23 cellular contexts compared by ENCODE assay signal in genomic region chr3:126891141-126891540, GRCh38.
DNase-seq lines count a peak whose midpoint lies in the region; ATAC-seq lines count a peak whose summit lies in the region.
"Had no signal": no experiment of that assay in that cellular context is flagged by ENCODE, and none has a peak within 500 bp of the region (broad histone marks: within the 10 kb centered on the region; RNA-seq: fewer than 3 reads in every experiment).

No MANE protein-coding gene starts in this region.

- H3K23ac ChIP-seq in neuronal stem cell (ENCODE audit: low read depth, low read length, poor library complexity), result no peak overlapping the region

- peak overlapping the region in 1 of 2 donors; percentile 10 for H3K4me3 ChIP-seq in neuronal stem cell (ENCODE audit: low read length in 2 of 2)
- no peak overlapping the region for H3K4me3 ChIP-seq in aorta (ENCODE audit: low read length in 2 of 2)
- no peak overlapping the region for H3K4me3 ChIP-seq in SJCRH30
- H3K4me3 ChIP-seq: GM12878, PC-9, SJSA1 had no signal

- no peak overlapping the region for H2BK12ac ChIP-seq in neuronal stem cell (ENCODE audit: low read length)

- H3K4ac ChIP-seq in neuronal stem cell (ENCODE audit: low read length), result no peak overlapping the region

- no peak overlapping the region for H2AFZ ChIP-seq in neuronal stem cell (ENCODE audit: low read length)
- H2AFZ ChIP-seq: PC-9 had no signal

- no peak overlapping the region for H2BK15ac ChIP-seq in neuronal stem cell (ENCODE audit: low read length)

- H3K9me3 Mint-ChIP-seq in activated naive CD4-positive, alpha-beta T cell treated with anti-CD3 and anti-CD28 coated beads, Interleukin-2, amount 10 ng/mL, durations not matched to agents 7 days and 5 days, result no peaks in the 10 kb centered on the region
- no peaks in the 10 kb centered on the region for H3K9me3 Mint-ChIP-seq in activated naive CD4-positive, alpha-beta T cell treated with anti-CD3 and anti-CD28 coated beads, Interleukin-2, amount 50 U/mL, for 72 hours
- no peaks in the 10 kb centered on the region for H3K9me3 Mint-ChIP-seq in central memory CD8-positive, alpha-beta T cell
- H3K9me3 Mint-ChIP-seq: CD8-positive, alpha-beta T cell had no signal

- intact Hi-C loops in aorta (cut with DNase I), result no loop called here

- CTCF ChIA-PET in activated naive CD4-positive, alpha-beta T cell treated with anti-CD3 and anti-CD28 coated beads, Interleukin-2, amount 10 ng/mL, durations not matched to agents 7 days and 5 days (lab: Charles Lee), result no interaction called here

- H3K9me3 ChIP-seq in neuronal stem cell (replicated peaks in 1 of 2; ENCODE audit: control insufficient read depth in 2 of 2, insufficient read depth in 1 of 2, low read depth in 1 of 2, low read length in 2 of 2), result no peaks in the 10 kb centered on the region
- H3K9me3 ChIP-seq in aorta (ENCODE audit: control insufficient read depth, low read length), result no peaks in the 10 kb centered on the region
- H3K9me3 ChIP-seq in SJCRH30 (replicated peaks), result no peaks in the 10 kb centered on the region
- H3K9me3 ChIP-seq: Caco-2, SJSA1 had no signal

- peak overlapping the region; percentile 11 for H3K27ac Mint-ChIP-seq in activated naive CD4-positive, alpha-beta T cell treated with anti-CD3 and anti-CD28 coated beads, Interleukin-2, amount 10 ng/mL, durations not matched to agents 7 days and 5 days
- H3K27ac Mint-ChIP-seq in activated naive CD4-positive, alpha-beta T cell treated with anti-CD3 and anti-CD28 coated beads, Interleukin-2, amount 50 U/mL, for 72 hours, result peak overlapping the region in 1 of 2 donors; percentile 45
- H3K27ac Mint-ChIP-seq in central memory CD8-positive, alpha-beta T cell (ENCODE audit: low read depth), result peak overlapping the region; percentile 10
- H3K27ac Mint-ChIP-seq: B cell; CD8-positive, alpha-beta T cell had no signal

- no peak overlapping the region for H3K18ac ChIP-seq in neuronal stem cell (ENCODE audit: low read length)

- no peak overlapping the region for H2BK120ac ChIP-seq in neuronal stem cell (ENCODE audit: low read depth, low read length)

- peaks cover 9% of the 10 kb centered on the region for H3K4me1 Mint-ChIP-seq in activated naive CD4-positive, alpha-beta T cell treated with anti-CD3 and anti-CD28 coated beads, Interleukin-2, amount 10 ng/mL, durations not matched to agents 7 days and 5 days
- H3K4me1 Mint-ChIP-seq in central memory CD8-positive, alpha-beta T cell, result peaks cover 6% of the 10 kb centered on the region
- H3K4me1 Mint-ChIP-seq: B cell had no signal

- H4K8ac ChIP-seq in neuronal stem cell (ENCODE audit: low read depth, low read length), result no peak overlapping the region

- H3K79me1 ChIP-seq in neuronal stem cell (ENCODE audit: low read depth, low read length), result no peaks in the 10 kb centered on the region

- H3K4me1 ChIP-seq in neuronal stem cell (ENCODE audit: control insufficient read depth in 2 of 2, insufficient read depth in 1 of 2, low read depth in 1 of 2, low read length in 2 of 2) (peaks cover 0 to 5% of the 10 kb centered on the region in 2 donors), aorta (ENCODE audit: control insufficient read depth in 1 of 2, insufficient read depth in 2 of 2, low read length in 2 of 2) (peaks cover 0 to 1% of the 10 kb centered on the region in 2 donors), SJCRH30 (peaks cover 21% of the 10 kb centered on the region)

- no peak overlapping the region for H3K9ac ChIP-seq in neuronal stem cell (ENCODE audit: low read depth, low read length, poor library complexity)
- H3K9ac ChIP-seq: KMS-11 had no signal

- no peak for ATAC-seq in activated naive CD4-positive, alpha-beta T cell treated with anti-CD3 and anti-CD28 coated beads, Interleukin-2, amount 50 U/mL, for 72 hours
- ATAC-seq in central memory CD8-positive, alpha-beta T cell (replicated peaks; ENCODE audit: extremely low read depth, poor library complexity, severe bottlenecking), result no peak
- no peak for ATAC-seq in aorta (ENCODE audit: low FRiP score)
- ATAC-seq: CD8-positive, alpha-beta T cell; GM12878; Right ventricle myocardium inferior had no signal

- no peak overlapping the region for H3K27ac ChIP-seq in neuronal stem cell (replicated peaks; ENCODE audit: low read length)
- no peak overlapping the region for H3K27ac ChIP-seq in aorta (ENCODE audit: low read depth in 1 of 2, low read length in 2 of 2)
- H3K27ac ChIP-seq in SJCRH30, result no peak overlapping the region
- H3K27ac ChIP-seq: 22Rv1, C4-2B, KMS-11, PC-9, SJSA1 had no signal

- no CpG with 5 or more reads among the region's 7 CpGs for WGBS in neuronal stem cell (ENCODE audit: extremely low coverage in 2 of 2, insufficient read length in 2 of 2, insufficient replicate concordance in 1 of 2), 2 donors
- WGBS in aorta, 2 donors, result 97% methylated on average over 7 of the region's 7 CpGs

- peak overlapping the region; percentile 44 for H2BK5ac ChIP-seq in neuronal stem cell (ENCODE audit: low read length)

- H2AK5ac ChIP-seq in neuronal stem cell (ENCODE audit: low read depth, low read length), result no peak overlapping the region

- no peak overlapping the region for H3K4me3 Mint-ChIP-seq in activated naive CD4-positive, alpha-beta T cell treated with anti-CD3 and anti-CD28 coated beads, Interleukin-2, amount 10 ng/mL, durations not matched to agents 7 days and 5 days
- no peak overlapping the region for H3K4me3 Mint-ChIP-seq in central memory CD8-positive, alpha-beta T cell
- H3K4me3 Mint-ChIP-seq: B cell; CD8-positive, alpha-beta T cell had no signal

- DNase-seq in activated naive CD4-positive, alpha-beta T cell treated with anti-CD3 and anti-CD28 coated beads, Interleukin-2, amount 10 ng/mL, durations not matched to agents 7 days and 5 days, result no peak
- DNase-seq in activated naive CD4-positive, alpha-beta T cell treated with anti-CD3 and anti-CD28 coated beads, Interleukin-2, amount 50 U/mL, for 72 hours (ENCODE audit: low spot score in 2 of 2), result no peak
- no peak for DNase-seq in central memory CD8-positive, alpha-beta T cell (ENCODE audit: low spot score in 2 of 2)
- DNase-seq in neuronal stem cell (ENCODE audit: low spot score) (no peak), aorta (no peak), SJCRH30 (no peak), amniotic stem cell (lab: John Stamatoyannopoulos, UW) (no peak)
- DNase-seq: Caco-2; CD8-positive, alpha-beta T cell; H7; MM.1S; NCI-H2029 treated with DMSO at 0.1 percent for 48 hours; NCI-H446 treated with DMSO at 0.1 percent for 48 hours; NCI-H526; NCI-H82; PC-9 had no signal

- no peak overlapping the region for H3K14ac ChIP-seq in neuronal stem cell (ENCODE audit: low read length)

- no peaks in the 10 kb centered on the region for H3K36me3 ChIP-seq in neuronal stem cell (replicated peaks in 1 of 2; ENCODE audit: control insufficient read depth in 2 of 2, insufficient read depth in 2 of 2, low read length in 2 of 2)
- H3K36me3 ChIP-seq in aorta (ENCODE audit: control insufficient read depth in 1 of 2, insufficient read depth in 2 of 2, low read length in 1 of 2), result no peaks in the 10 kb centered on the region
- H3K36me3 ChIP-seq in SJCRH30, result no peaks in the 10 kb centered on the region
- H3K36me3 ChIP-seq: SJSA1 had no signal

- H3K27me3 Mint-ChIP-seq in activated naive CD4-positive, alpha-beta T cell treated with anti-CD3 and anti-CD28 coated beads, Interleukin-2, amount 10 ng/mL, durations not matched to agents 7 days and 5 days, result no peaks in the 10 kb centered on the region
- no peaks in the 10 kb centered on the region for H3K27me3 Mint-ChIP-seq in central memory CD8-positive, alpha-beta T cell

- H4K91ac ChIP-seq in neuronal stem cell (ENCODE audit: low read depth, low read length, poor library complexity), result no peak overlapping the region

- H3K4me2 ChIP-seq in neuronal stem cell (ENCODE audit: insufficient read depth, low read length, poor library complexity, severe bottlenecking), result no peak overlapping the region
- H3K4me2 ChIP-seq: KMS-11, PC-9 had no signal

- H3K36me3 Mint-ChIP-seq in activated naive CD4-positive, alpha-beta T cell treated with anti-CD3 and anti-CD28 coated beads, Interleukin-2, amount 10 ng/mL, durations not matched to agents 7 days and 5 days, result no peaks in the 10 kb centered on the region
- no peaks in the 10 kb centered on the region for H3K36me3 Mint-ChIP-seq in activated naive CD4-positive, alpha-beta T cell treated with anti-CD3 and anti-CD28 coated beads, Interleukin-2, amount 50 U/mL, for 72 hours
- peaks cover 2% of the 10 kb centered on the region for H3K36me3 Mint-ChIP-seq in central memory CD8-positive, alpha-beta T cell (ENCODE audit: insufficient read depth)

- H3K27me3 ChIP-seq in neuronal stem cell (ENCODE audit: control insufficient read depth in 3 of 3, insufficient read depth in 3 of 3, low read depth in 1 of 3, low read length in 3 of 3) (no peaks in the 10 kb centered on the region), aorta (ENCODE audit: control insufficient read depth in 1 of 2, insufficient read depth in 2 of 2, low read length in 1 of 2) (no peaks in the 10 kb centered on the region), SJCRH30 (no peaks in the 10 kb centered on the region)
- H3K27me3 ChIP-seq: SJSA1 had no signal
